In the genomic region with DNA sequence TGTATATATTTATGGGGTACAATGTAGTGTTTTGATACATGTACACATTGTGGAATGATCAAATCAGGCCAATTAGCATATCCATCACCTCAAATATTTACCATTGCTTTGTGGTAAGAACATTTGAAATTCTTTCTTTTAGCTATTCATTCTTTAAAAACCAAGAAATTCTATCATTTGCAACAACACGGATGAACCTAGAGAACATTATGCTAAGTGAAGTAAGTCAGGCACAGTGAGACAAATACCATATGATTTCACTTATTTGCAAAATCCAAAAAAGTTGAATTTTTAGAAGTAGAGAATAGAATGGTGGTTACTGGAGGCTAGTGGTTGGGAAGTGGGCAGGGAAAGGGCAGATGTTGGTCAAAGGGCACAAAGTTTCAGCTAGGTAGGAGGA, we compare ENCODE assay signal across 25 cellular contexts.
"Had no signal": no experiment of that assay in that cellular context is flagged by ENCODE, and none has a peak within 500 bp of the region (broad histone marks: within the 10 kb centered on the region; RNA-seq: fewer than 3 reads in every experiment).

No MANE protein-coding gene starts in this region.

- H3K4me3 ChIP-seq: body of pancreas, colonic mucosa, gastrocnemius medialis, neural progenitor cell, spleen, thoracic aorta, uterus had no signal

- DNase-seq: activated CD4-positive, alpha-beta T cell treated with anti-CD3 and anti-CD28 coated beads for 48 hours; activated CD4-positive, alpha-beta T cell treated with anti-CD3 and anti-CD28 coated beads, Interleukin-2, amount 50 U/mL, for 48 hours; activated CD8-positive, alpha-beta memory T cell treated with anti-CD3 and anti-CD28 coated beads for 24 hours; activated effector memory CD4-positive, alpha-beta T cell treated with Interleukin-2 at 50 U/mL for 16 hours; activated naive CD4-positive, alpha-beta T cell treated with Interleukin-2 at 50 U/mL for 16 hours; activated naive CD8-positive, alpha-beta T cell treated with anti-CD3 and anti-CD28 coated beads for 36 hours; amniotic stem cell; body of pancreas; colonic mucosa; effector memory CD4-positive, alpha-beta T cell; erythroblast; gastrocnemius medialis; hippocampal formation; naive thymus-derived CD8-positive, alpha-beta T cell; occipital lobe; right cardiac atrium; spleen; stimulated activated CD4-positive, alpha-beta T cell treated with anti-CD3 and anti-CD28 coated beads, Interleukin-2, amount 100 ng/mL, for 48 hours; stimulated activated naive CD8-positive, alpha-beta T cell treated with anti-CD3 and anti-CD28 coated beads, Interleukin-15, Interleukin-2, amounts not matched to agents 100 U/mL and 50 U/mL, for 24 hours; trophoblast cell; uterus; WERI-Rb-1 had no signal

- ATAC-seq: activated CD4-positive, CD25-positive, alpha-beta regulatory T cell treated with anti-CD3 and anti-CD28 coated beads, Interleukin-2, amount 50 U/mL, for 24 hours; body of pancreas; gastrocnemius medialis; naive thymus-derived CD8-positive, alpha-beta T cell; right cardiac atrium; stimulated activated naive CD8-positive, alpha-beta T cell treated with anti-CD3 and anti-CD28 coated beads, Interleukin-15, Interleukin-2, amounts not matched to agents 100 U/mL and 50 U/mL, for 24 hours had no signal
